In the genomic region with DNA sequence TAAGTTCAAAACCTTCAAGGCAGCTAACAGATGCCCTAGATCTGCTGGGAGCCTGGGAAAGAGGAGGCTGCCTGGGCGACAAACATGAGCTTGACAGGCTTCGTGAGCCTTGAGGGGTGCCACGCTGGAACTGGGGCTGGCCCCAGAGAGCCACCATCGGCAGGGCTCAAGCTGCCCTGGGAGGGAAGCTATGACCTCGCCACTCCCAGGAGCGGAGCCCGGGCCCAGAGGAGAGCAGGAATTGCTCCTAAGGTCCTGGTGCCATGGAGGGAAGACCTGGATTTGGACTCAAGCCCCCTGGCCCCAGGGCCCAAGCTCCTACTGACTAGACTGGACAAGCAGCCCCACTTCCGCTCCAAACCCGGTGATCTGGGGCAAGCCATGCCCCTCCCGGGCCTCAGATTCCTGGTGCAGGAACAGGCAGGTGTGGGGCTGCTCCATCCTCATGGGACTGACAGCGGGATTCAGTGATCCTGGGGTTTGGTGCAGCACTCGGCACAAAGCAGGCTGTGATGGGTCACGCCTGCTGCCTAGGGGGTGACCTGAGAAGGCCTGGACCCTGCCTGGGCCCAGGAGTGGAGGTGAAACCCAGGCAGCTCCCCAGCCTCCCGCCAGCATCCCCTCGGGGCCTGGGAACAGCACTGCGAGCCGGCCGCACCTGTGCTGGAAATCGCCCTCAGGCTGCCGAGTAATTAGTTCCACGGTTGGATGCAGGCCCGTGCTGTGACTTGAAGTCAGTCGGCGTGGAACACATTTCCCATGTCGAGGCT, we compare ENCODE assay signal across 19 cellular contexts.
DNase-seq lines count a peak whose midpoint lies in the region; ATAC-seq, FAIRE-seq and TF ChIP-seq lines count a peak whose summit lies in the region.
"Had no signal": no experiment of that assay in that cellular context is flagged by ENCODE, and none has a peak within 500 bp of the region (broad histone marks: within the 10 kb centered on the region; RNA-seq: fewer than 3 reads in every experiment).

No MANE protein-coding gene starts in this region.

- no peak overlapping the region for H4K91ac ChIP-seq in H1 (replicated peaks; ENCODE audit: insufficient read length, low read length)

- TF ChIP-seq POLR2A in H1 (IDR thresholded peaks at IDR 0.05; ENCODE audit: control extremely low read depth in 1 of 2, low read depth in 2 of 2, low read length in 2 of 2), result no peak

- POLR2A ChIA-PET in H1 (lab: Charles Lee; ENCODE audit: partially characterized antibody) (no interaction called here), OCI-LY7 (lab: Charles Lee) (interaction anchor here (0.5 kb wide), 1 partner anchor 242 kb away, joined by 3 read pairs; no protein-coding TSS in a partner anchor)

- no peak overlapping the region for H3K18ac ChIP-seq in H1 (ENCODE audit: extremely low read depth, low read length)

- H3K23ac ChIP-seq in H1 (ENCODE audit: insufficient read length), result no peak overlapping the region

- H2BK15ac ChIP-seq in H1 (ENCODE audit: low read length), result no peak overlapping the region

- no peak for ATAC-seq in GM19455 (IDR thresholded peaks at IDR 0.05; ENCODE audit: unreplicated experiment)
- ATAC-seq in HG03039 (IDR thresholded peaks at IDR 0.05; ENCODE audit: unreplicated experiment), result no peak
- ATAC-seq: left ventricle myocardium superior had no signal

- no peak overlapping the region for H2BK20ac ChIP-seq in H1 (ENCODE audit: low read length)

- H3K79me2 ChIP-seq in H1 (ENCODE audit: control insufficient read depth in 1 of 2, insufficient read depth in 2 of 2, low read length in 2 of 2) (no peaks in the 10 kb centered on the region), OCI-LY7 (ENCODE audit: insufficient read depth, low read depth, low read length) (no peaks in the 10 kb centered on the region)

- H3K4ac ChIP-seq in H1 (replicated peaks; ENCODE audit: insufficient read length, low read depth, low read length), result no peak overlapping the region

- no peak overlapping the region for H2AK5ac ChIP-seq in H1 (ENCODE audit: low read depth, low read length)

- no peak overlapping the region; a peak in 1 of 22 replicates for H3K9ac ChIP-seq in BLaER1 treated with 17β-estradiol and CSF1 and Interleukin-3, amounts not matched to agents 10 nM and 100 nM
- no peak overlapping the region for H3K9ac ChIP-seq in H1 (replicated peaks in 1 of 4; ENCODE audit: extremely low read depth in 1 of 4, low read depth in 3 of 4, low read length in 3 of 4)

- no peak overlapping the region for H3K14ac ChIP-seq in H1 (ENCODE audit: insufficient read length)

- H2BK12ac ChIP-seq in H1 (ENCODE audit: low read depth, low read length), result no peak overlapping the region

- H2BK5ac ChIP-seq in H1 (ENCODE audit: low read depth, low read length), result no peak overlapping the region

- H3K4me1 ChIP-seq in BLaER1 treated with 17β-estradiol and CSF1 and Interleukin-3, amounts not matched to agents 10 nM and 100 nM, result peaks cover 30 to 72% (median 59%) of the 10 kb centered on the region in 10 experiments
- H3K4me1 ChIP-seq in H1 (replicated peaks in 1 of 4; ENCODE audit: control insufficient read depth in 3 of 4, insufficient read depth in 4 of 4, low read length in 3 of 4), result no peaks in the 10 kb centered on the region
- H3K4me1 ChIP-seq in OCI-LY7 (ENCODE audit: insufficient read depth, low read length, poor library complexity, severe bottlenecking), result no peaks in the 10 kb centered on the region
- H3K4me1 ChIP-seq: HAP-1 had no signal

- H4K5ac ChIP-seq in H1 (ENCODE audit: insufficient read length, low read depth, low read length), result no peak overlapping the region

- H2BK120ac ChIP-seq in H1 (replicated peaks; ENCODE audit: low read depth, low read length), result no peak overlapping the region

- no peak overlapping the region for H3K4me3 ChIP-seq in BLaER1 treated with 17β-estradiol and CSF1 and Interleukin-3, amounts not matched to agents 10 nM and 100 nM
- H3K4me3 ChIP-seq in H1 (ENCODE audit: extremely low read depth in 1 of 4, insufficient read depth in 2 of 4, low read depth in 3 of 4, low read length in 4 of 4) (no peak overlapping the region), OCI-LY7 (ENCODE audit: low read depth, low read length, poor library complexity, severe bottlenecking) (no peak overlapping the region)
- H3K4me3 ChIP-seq: HAP-1, MG63 had no signal

- no peak overlapping the region for H3K56ac ChIP-seq in H1 (replicated peaks; ENCODE audit: insufficient read length, low read depth, low read length)

- FAIRE-seq in H1 (lab: Jason Lieb, UNC), result no peak
- FAIRE-seq: GM12892 had no signal

- no peak for TF ChIP-seq EP300 in H1 (IDR thresholded peaks at IDR 0.05; ENCODE audit: borderline replicate concordance in 1 of 2, low read depth in 2 of 2, low read length in 2 of 2)

- 93% methylated on average over 21 of the region's 25 CpGs; no CpG with 5 or more reads in 1 of the 2 experiments for WGBS in H1 (ENCODE audit: extremely low coverage in 1 of 2, insufficient coverage in 1 of 2, insufficient read length in 1 of 2, insufficient replicate concordance in 2 of 2, low coverage in 1 of 2, low lambda C conversion rate in 2 of 2, missing lambda C conversion rate in 1 of 2), 2 experiments

- H3K4me2 ChIP-seq in BLaER1 treated with 17β-estradiol and CSF1 and Interleukin-3, amounts not matched to agents 10 nM and 100 nM, result peak overlapping the region in 9 of 11 experiments; percentile 19 to 96 (median 85); a peak in 16 of 22 replicates
- no peak overlapping the region for H3K4me2 ChIP-seq in H1 (ENCODE audit: insufficient read depth in 1 of 2, low read depth in 2 of 2, low read length in 2 of 2)
- no peak overlapping the region for H3K4me2 ChIP-seq in OCI-LY7 (ENCODE audit: low read length)

- DNase-seq in D341Med (ENCODE audit: low spot score) (peak; percentile 4), H1 (ENCODE audit: low read depth in 1 of 2, low spot score in 2 of 2) (no peak), renal cortical epithelial cell (ENCODE audit: low read depth) (peak; percentile 4), OCI-LY7 (ENCODE audit: low spot score) (no peak)
- DNase-seq: activated CD4-positive, CD25-positive, alpha-beta regulatory T cell; cerebellar nuclear complex; effector CD4-positive, alpha-beta T cell; erythroblast; foreskin melanocyte; left ventricle myocardium superior; MG63; NCI-H1436; SHP77; SW 1271 had no signal

- H3K27me3 ChIP-seq in BLaER1 treated with 17β-estradiol and CSF1 and Interleukin-3, amounts not matched to agents 10 nM and 100 nM, result peaks cover 0 to 43% (median 0%) of the 10 kb centered on the region in 11 experiments; a peak in 7 of 22 replicates
- no peaks in the 10 kb centered on the region for H3K27me3 ChIP-seq in H1 (replicated peaks in 1 of 4; ENCODE audit: control insufficient read depth in 3 of 4, extremely low read depth in 1 of 4, insufficient read depth in 3 of 4, low read length in 3 of 4)

- no peaks in the 10 kb centered on the region for H3K79me1 ChIP-seq in H1 (ENCODE audit: low read depth, low read length)

- H4K20me1 ChIP-seq in BLaER1 treated with 17β-estradiol and CSF1 and Interleukin-3, amounts not matched to agents 10 nM and 100 nM, result no peaks in the 10 kb centered on the region
- H4K20me1 ChIP-seq in H1 (replicated peaks in 1 of 2; ENCODE audit: control insufficient read depth in 1 of 2, insufficient read depth in 2 of 2, low read length in 2 of 2), result no peaks in the 10 kb centered on the region
- no peaks in the 10 kb centered on the region for H4K20me1 ChIP-seq in OCI-LY7 (ENCODE audit: insufficient read depth, low read length)

- H2AFZ ChIP-seq in H1 (ENCODE audit: low read length), result no peak overlapping the region; the same call in 1 of the 2 replicates
- H2AFZ ChIP-seq in OCI-LY7 (ENCODE audit: low read length), result no peak overlapping the region

- no peaks in the 10 kb centered on the region for H3K36me3 ChIP-seq in BLaER1 treated with 17β-estradiol and CSF1 and Interleukin-3, amounts not matched to agents 10 nM and 100 nM
- no peaks in the 10 kb centered on the region for H3K36me3 ChIP-seq in H1 (ENCODE audit: control insufficient read depth in 2 of 4, insufficient read depth in 4 of 4, low read length in 3 of 4)
- no peaks in the 10 kb centered on the region for H3K36me3 ChIP-seq in OCI-LY7 (ENCODE audit: insufficient read depth, low read length)
- H3K36me3 ChIP-seq: HAP-1, MG63 had no signal

- H3K9me2 ChIP-seq in OCI-LY7 (ENCODE audit: insufficient read depth, low read length), result no peaks in the 10 kb centered on the region

- no TSS peak for BruUV-seq in OCI-LY7 (replicated peaks; lab: Mats Ljungman, UMichigan)

- peaks cover 0 to 9% (median 0%) of the 10 kb centered on the region in 11 experiments; a peak in 4 of 22 replicates for H3K9me3 ChIP-seq in BLaER1 treated with 17β-estradiol and CSF1 and Interleukin-3, amounts not matched to agents 10 nM and 100 nM (replicated peaks in 1 of 11)
- H3K9me3 ChIP-seq in H1 (ENCODE audit: insufficient read depth in 2 of 2, low read depth in 1 of 2, low read length in 1 of 2) (peaks cover 0 to 2% of the 10 kb centered on the region in 2 experiments; a peak in 1 of 4 replicates), OCI-LY7 (ENCODE audit: low read length) (no peaks in the 10 kb centered on the region)
- H3K9me3 ChIP-seq: HAP-1, MG63 had no signal

- no peak for TF ChIP-seq RAD21 in H1 (IDR thresholded peaks at IDR 0.05 in 1 of 2, conservative IDR thresholded peaks at IDR 0.05 in 1 of 2; ENCODE audit: low read depth in 2 of 2, low read length in 2 of 2)

- peak overlapping the region; percentile 3; the same call in 1 of the 2 replicates for H4K8ac ChIP-seq in H1 (ENCODE audit: extremely low read depth, insufficient read depth, low read length)

- no peaks in the 10 kb centered on the region for H3K23me2 ChIP-seq in H1 (ENCODE audit: low read depth, low read length)

- intact Hi-C loops in OCI-LY7 (cut with micrococcal nuclease; ENCODE audit: unreplicated experiment), result no loop called here

- H3K27ac ChIP-seq in BLaER1 treated with 17β-estradiol and CSF1 and Interleukin-3, amounts not matched to agents 10 nM and 100 nM, result no peak overlapping the region
- H3K27ac ChIP-seq in H1 (ENCODE audit: low read depth, low read length) (no peak overlapping the region), OCI-LY7 (ENCODE audit: low read depth, low read length, poor library complexity, severe bottlenecking) (no peak overlapping the region)

- TF ChIP-seq CTCF in H1 (IDR thresholded peaks at IDR 0.05; ENCODE audit: control extremely low read depth in 1 of 3, insufficient read depth in 1 of 3, low read depth in 1 of 3, low read length in 3 of 3) (no peak), OCI-LY7 (conservative IDR thresholded peaks at IDR 0.05; ENCODE audit: low read length) (no peak)

- CTCF ChIA-PET in H1 (lab: Charles Lee; ENCODE audit: partially characterized antibody) (no interaction called here), OCI-LY7 (lab: Charles Lee; ENCODE audit: unreplicated experiment) (no interaction called here)

TF ChIP-seq in H1, 55 proteins besides CTCF, POLR2A, EP300 and RAD21:
- TF ChIP-seq FOSL1 (IDR thresholded peaks at IDR 0.05; ENCODE audit: insufficient read depth, low read depth, low read length), result no peak

Comparison
In these comparisons a context has a peak if more than half of its experiments do, and no peak if none do; other contexts are left out.
1. H3K4me2 ChIP-seq: peak in BLaER1 treated with 17β-estradiol and CSF1 and Interleukin-3, amounts not matched to agents 10 nM and 100 nM (9 of 11); none in H1 (0 of 2) and OCI-LY7 (single experiment).
2. DNase-seq: peak in D341Med (single experiment) and renal cortical epithelial cell (single experiment); none in H1 (0 of 2) and OCI-LY7 (single experiment).